ENCODE assay signal across 1 cellular context in the genomic region with DNA sequence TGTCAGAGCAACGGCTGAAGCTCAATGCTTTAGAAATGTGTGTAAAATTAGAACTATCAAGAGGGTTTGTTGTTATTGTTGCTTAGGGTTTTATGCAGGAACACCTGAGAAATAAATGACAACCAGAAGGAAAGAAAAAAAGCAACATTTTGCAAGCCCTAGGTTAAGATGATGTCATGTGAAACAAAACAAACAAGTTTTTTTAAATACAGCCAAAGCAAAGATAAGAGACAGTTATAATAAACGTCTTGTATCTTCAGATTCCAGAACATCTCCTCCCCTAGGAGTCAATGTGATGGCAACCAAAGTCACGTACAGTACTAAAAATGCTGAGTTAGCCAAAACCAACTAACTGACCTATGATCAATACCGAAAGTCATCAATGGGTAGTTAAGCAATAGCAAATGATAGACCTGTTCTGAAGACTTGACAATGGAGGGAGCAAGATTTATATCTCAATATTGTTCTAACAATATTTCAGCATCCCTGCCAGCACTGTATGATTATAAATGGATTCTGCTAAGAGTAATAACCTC.
A peak's percentile ranks its signal among the peaks of the same experiment; 100 is the strongest.
TF ChIP-seq lines count a peak whose summit lies in the region.

No MANE protein-coding gene starts in this region.

TF ChIP-seq in K562, 482 proteins besides CTCF, POLR2A, EP300 and RAD21 (continued from another document):
- TF ChIP-seq, protein P1, sequence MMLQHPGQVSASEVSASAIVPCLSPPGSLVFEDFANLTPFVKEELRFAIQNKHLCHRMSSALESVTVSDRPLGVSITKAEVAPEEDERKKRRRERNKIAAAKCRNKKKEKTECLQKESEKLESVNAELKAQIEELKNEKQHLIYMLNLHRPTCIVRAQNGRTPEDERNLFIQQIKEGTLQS (IDR thresholded peaks at IDR 0.05): peak; percentile 40; the same call in 1 of the 2 replicates
- TF ChIP-seq, protein P1 (CRISPR knock-in tag; conservative IDR thresholded peaks at IDR 0.05): no peak
- TF ChIP-seq TCF7L2 (IDR thresholded peaks at IDR 0.05; ENCODE audit: low read depth, low read length) (no peak), MAFG (tag; conservative IDR thresholded peaks at IDR 0.05) (peak; percentile 92)
- TF ChIP-seq, protein P2, sequence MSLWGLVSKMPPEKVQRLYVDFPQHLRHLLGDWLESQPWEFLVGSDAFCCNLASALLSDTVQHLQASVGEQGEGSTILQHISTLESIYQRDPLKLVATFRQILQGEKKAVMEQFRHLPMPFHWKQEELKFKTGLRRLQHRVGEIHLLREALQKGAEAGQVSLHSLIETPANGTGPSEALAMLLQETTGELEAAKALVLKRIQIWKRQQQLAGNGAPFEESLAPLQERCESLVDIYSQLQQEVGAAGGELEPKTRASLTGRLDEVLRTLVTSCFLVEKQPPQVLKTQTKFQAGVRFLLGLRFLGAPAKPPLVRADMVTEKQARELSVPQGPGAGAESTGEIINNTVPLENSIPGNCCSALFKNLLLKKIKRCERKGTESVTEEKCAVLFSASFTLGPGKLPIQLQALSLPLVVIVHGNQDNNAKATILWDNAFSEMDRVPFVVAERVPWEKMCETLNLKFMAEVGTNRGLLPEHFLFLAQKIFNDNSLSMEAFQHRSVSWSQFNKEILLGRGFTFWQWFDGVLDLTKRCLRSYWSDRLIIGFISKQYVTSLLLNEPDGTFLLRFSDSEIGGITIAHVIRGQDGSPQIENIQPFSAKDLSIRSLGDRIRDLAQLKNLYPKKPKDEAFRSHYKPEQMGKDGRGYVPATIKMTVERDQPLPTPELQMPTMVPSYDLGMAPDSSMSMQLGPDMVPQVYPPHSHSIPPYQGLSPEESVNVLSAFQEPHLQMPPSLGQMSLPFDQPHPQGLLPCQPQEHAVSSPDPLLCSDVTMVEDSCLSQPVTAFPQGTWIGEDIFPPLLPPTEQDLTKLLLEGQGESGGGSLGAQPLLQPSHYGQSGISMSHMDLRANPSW (CRISPR knock-in tag; IDR thresholded peaks at IDR 0.05): no peak
